Comparison of ENCODE assay signal across 17 cellular contexts in the genomic region with DNA sequence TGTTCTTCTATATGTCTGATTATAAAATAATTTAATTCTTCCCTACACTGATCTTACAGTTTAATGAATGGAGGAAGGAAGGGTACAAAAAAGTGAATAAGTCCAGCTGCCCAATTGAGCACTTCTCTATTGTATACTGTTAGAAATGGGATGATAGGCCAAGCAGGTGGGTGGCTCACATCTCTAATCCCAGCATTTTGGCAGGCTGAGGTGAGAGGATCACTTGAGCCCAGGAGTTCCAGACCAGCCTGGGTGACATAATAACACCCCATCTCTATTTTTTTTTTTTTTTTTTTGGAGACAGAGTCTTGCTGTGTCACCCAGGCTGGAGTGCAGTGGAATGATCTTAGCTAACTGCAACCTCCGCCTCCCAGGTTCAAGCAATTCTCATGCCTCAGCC. TPM values are rescaled to one million over a fixed set of nuclear protein-coding genes. Genes with fewer than 3 reads are reported as not detected.
DNase-seq lines count a peak whose midpoint lies in the region; ATAC-seq and TF ChIP-seq lines count a peak whose summit lies in the region.
"Had no signal": no experiment of that assay in that cellular context is flagged by ENCODE, and none has a peak within 500 bp of the region (broad histone marks: within the 10 kb centered on the region; RNA-seq: fewer than 3 reads in every experiment).

No MANE protein-coding gene starts in this region.

- H3K27me3 ChIP-seq in psoas muscle (ENCODE audit: insufficient read depth in 3 of 3, low read length in 2 of 3), result no peaks in the 10 kb centered on the region

- H3K36me3 Mint-ChIP-seq in activated CD4-positive, alpha-beta T cell treated with anti-CD3 and anti-CD28 coated beads, Interleukin-2, amount 10 ng/mL, durations not matched to agents 7 days and 5 days (ENCODE audit: low read depth), result peaks cover 61% of the 10 kb centered on the region

- H3K36me3 ChIP-seq in psoas muscle (ENCODE audit: insufficient read depth in 1 of 2, low read depth in 1 of 2), result peaks cover 2 to 13% of the 10 kb centered on the region in 2 donors

- POLR2A ChIA-PET in activated CD4-positive, alpha-beta T cell treated with anti-CD3 and anti-CD28 coated beads, Interleukin-2, amount 10 ng/mL, durations not matched to agents 7 days and 5 days (lab: Charles Lee), result no interaction called here

- H3K4me1 ChIP-seq in psoas muscle, result peaks cover 10% of the 10 kb centered on the region
- H3K4me1 ChIP-seq: HAP-1 had no signal

- no peak overlapping the region for H3K4me3 Mint-ChIP-seq in activated CD4-positive, alpha-beta T cell treated with anti-CD3 and anti-CD28 coated beads, Interleukin-2, amount 10 ng/mL, durations not matched to agents 7 days and 5 days

- H3K27me3 Mint-ChIP-seq in activated CD4-positive, alpha-beta T cell treated with anti-CD3 and anti-CD28 coated beads, Interleukin-2, amount 10 ng/mL, durations not matched to agents 7 days and 5 days, result no peaks in the 10 kb centered on the region

- no peaks in the 10 kb centered on the region for H3K9me3 Mint-ChIP-seq in activated CD4-positive, alpha-beta T cell treated with anti-CD3 and anti-CD28 coated beads, Interleukin-2, amount 10 ng/mL, durations not matched to agents 7 days and 5 days

- intact Hi-C loops in psoas muscle (cut with DNase I), result no loop called here

- CTCF ChIA-PET in activated CD4-positive, alpha-beta T cell treated with anti-CD3 and anti-CD28 coated beads, Interleukin-2, amount 10 ng/mL, durations not matched to agents 7 days and 5 days (lab: Charles Lee), result interaction anchor here (1.1 to 2.2 kb wide), 2 partner anchors 10 kb away, joined by 3 to 10 read pairs; no protein-coding TSS in a partner anchor

- peaks cover 52% of the 10 kb centered on the region for H3K4me1 Mint-ChIP-seq in activated CD4-positive, alpha-beta T cell treated with anti-CD3 and anti-CD28 coated beads, Interleukin-2, amount 10 ng/mL, durations not matched to agents 7 days and 5 days

- ATAC-seq in psoas muscle (peak in 3 of 4 donors; percentile 61 to 78 (median 77)), HG03520 (IDR thresholded peaks at IDR 0.05; ENCODE audit: unreplicated experiment) (no peak)

- TF ChIP-seq POLR2A in erythroblast (IDR thresholded peaks at IDR 0.05; ENCODE audit: low read length), result peak; percentile 30

- H3K27ac Mint-ChIP-seq in activated CD4-positive, alpha-beta T cell treated with anti-CD3 and anti-CD28 coated beads, Interleukin-2, amount 10 ng/mL, durations not matched to agents 7 days and 5 days, result peak overlapping the region; percentile 86

- DNase-seq in activated CD4-positive, alpha-beta T cell treated with anti-CD3 and anti-CD28 coated beads, Interleukin-2, amount 10 ng/mL, durations not matched to agents 7 days and 5 days, result no peak
- no peak for DNase-seq in activated CD4-positive, alpha-beta T cell treated with anti-CD3 and anti-CD28 coated beads, Interleukin-2, amount 50 U/mL, for 4 hours
- no peak for DNase-seq in LNCaP clone FGC (ENCODE audit: low read depth)
- DNase-seq in erythroblast (lab: John Stamatoyannopoulos, UW), result peak; percentile 46 to 63
- no peak for DNase-seq in psoas muscle
- DNase-seq in nucleus accumbens (lab: John Stamatoyannopoulos, UW), result no peak
- DNase-seq in NCI-H1092 (lab: John Stamatoyannopoulos, UW), result no peak
- DNase-seq: AML-193; DMS79 treated with DMSO at 0.1 percent for 48 hours; NCI-H1436 treated with DMSO at 0.1 percent for 48 hours; NCI-H2081 treated with DMSO at 0.1 percent for 48 hours; NCI-H2227 treated with DMSO at 0.1 percent for 48 hours; NCI-H524 treated with DMSO at 0.1 percent for 48 hours; NK-92 treated with Interleukin-12 subunit alpha and Interleukin-12 subunit beta, amount 100 ng/mL, for 24 hours had no signal

- H3K9me3 ChIP-seq in psoas muscle, result no peaks in the 10 kb centered on the region
- H3K9me3 ChIP-seq: HAP-1 had no signal

- whole genome bisulfite sequencing in psoas muscle, 3 donors, result 45 to 56% (median 45%) methylated on average over 1 of the region's 1 CpG

- TF ChIP-seq CTCF in LNCaP clone FGC (IDR thresholded peaks at IDR 0.05; ENCODE audit: control insufficient read depth, extremely low read depth, insufficient read depth) (no peak), psoas muscle (IDR thresholded peaks at IDR 0.05) (no peak)

- peak overlapping the region; percentile 78; the same call in 1 of the 2 replicates for H3K4me3 ChIP-seq in LNCaP clone FGC (ENCODE audit: low read depth, low read length)
- H3K4me3 ChIP-seq in psoas muscle, result no peak overlapping the region
- H3K4me3 ChIP-seq: HAP-1 had no signal

- no peak overlapping the region for H3K27ac ChIP-seq in psoas muscle
- H3K27ac ChIP-seq: RWPE1 had no signal

RNA-seq across cellular contexts. Expression of gene ATP2B4, which starts 57.4 kb away (rescaled TPM):
- total RNA-seq in activated CD4-positive, alpha-beta T cell treated with anti-CD3 and anti-CD28 coated beads, Interleukin-2, amount 10 ng/mL, durations not matched to agents 7 days and 5 days, result 10 to 100 TPM; 77.8 to 82.4 TPM
- 10 to 100 TPM; 18.6 to 29.6 (median 27.9) TPM for total RNA-seq in psoas muscle
- 10 to 100 TPM; 12.2 to 26.6 (median 15.6) TPM for polyA plus RNA-seq in psoas muscle

Comparison
In these comparisons a context has a peak if more than half of its experiments do, and no peak if none do; other contexts are left out.
1. DNase-seq: peak in erythroblast (2 of 2); none in activated CD4-positive, alpha-beta T cell treated with anti-CD3 and anti-CD28 coated beads, Interleukin-2, amount 10 ng/mL, durations not matched to agents 7 days and 5 days (single experiment), activated CD4-positive, alpha-beta T cell treated with anti-CD3 and anti-CD28 coated beads, Interleukin-2, amount 50 U/mL, for 4 hours (0 of 2), LNCaP clone FGC (single experiment), psoas muscle (0 of 2), nucleus accumbens (0 of 56) and NCI-H1092 (single experiment).